ENCODE assay signal across 23 cellular contexts in the genomic region with DNA sequence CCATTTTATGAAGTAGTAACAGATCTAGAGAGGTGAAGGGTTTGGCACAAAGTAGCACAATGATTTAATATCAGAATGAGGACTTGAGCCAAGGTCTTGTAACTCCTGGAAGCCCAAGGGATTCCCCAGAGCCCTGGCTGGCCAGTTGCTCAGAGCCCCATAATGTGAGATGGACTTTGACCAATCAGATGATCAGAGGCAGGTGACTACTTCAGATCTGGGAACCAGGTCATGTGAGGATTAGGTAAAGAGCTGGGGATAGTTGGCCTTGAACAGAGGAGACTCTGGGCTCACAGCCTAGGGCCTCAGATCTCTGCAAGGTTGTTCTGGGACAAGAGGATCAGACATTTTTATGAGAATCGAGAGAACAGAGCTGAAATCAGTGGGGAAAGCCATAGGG. TPM values are rescaled to one million over a fixed set of nuclear protein-coding genes. Genes with fewer than 3 reads are reported as not detected.
DNase-seq lines count a peak whose midpoint lies in the region; ATAC-seq, FAIRE-seq and TF ChIP-seq lines count a peak whose summit lies in the region.
"Had no signal": no experiment of that assay in that cellular context is flagged by ENCODE, and none has a peak within 500 bp of the region (broad histone marks: within the 10 kb centered on the region; RNA-seq: fewer than 3 reads in every experiment).

No MANE protein-coding gene starts in this region.

- TF ChIP-seq POLR2A in breast epithelium (IDR thresholded peaks at IDR 0.05) (no peak), K562 (conservative IDR thresholded peaks at IDR 0.05) (no peak)

- H3K9ac ChIP-seq in mammary epithelial cell (ENCODE audit: insufficient read depth, low read length) (no peak overlapping the region), K562 (ENCODE audit: insufficient read depth in 1 of 2, low read depth in 2 of 2, low read length in 2 of 2) (no peak overlapping the region)
- H3K9ac ChIP-seq: KMS-11 had no signal

- no peaks in the 10 kb centered on the region for H3K27me3 ChIP-seq in mammary epithelial cell (ENCODE audit: insufficient read depth, low read length)
- H3K27me3 ChIP-seq in breast epithelium, result no peaks in the 10 kb centered on the region
- H3K27me3 ChIP-seq in K562 (ENCODE audit: control insufficient read depth in 2 of 2, insufficient read depth in 2 of 2, low read length in 2 of 2), result no peaks in the 10 kb centered on the region
- H3K27me3 ChIP-seq: colonic mucosa had no signal

- H3K79me2 ChIP-seq in mammary epithelial cell (ENCODE audit: insufficient read depth, low read length) (no peaks in the 10 kb centered on the region), K562 (ENCODE audit: control insufficient read depth, insufficient read depth, low read length) (no peaks in the 10 kb centered on the region)

- BruUV-seq in mammary epithelial cell (replicated peaks; lab: Mats Ljungman, UMichigan), result no TSS peak
- no TSS peak for BruUV-seq in K562 (replicated peaks; lab: Mats Ljungman, UMichigan)

- no peaks in the 10 kb centered on the region for H3K27me3 Mint-ChIP-seq in type B pancreatic cell
- H3K27me3 Mint-ChIP-seq: activated naive CD8-positive, alpha-beta T cell; brain had no signal

- no peaks in the 10 kb centered on the region for H3K9me1 ChIP-seq in K562 (ENCODE audit: control insufficient read depth, insufficient read depth, low read length)

- H3K27ac Mint-ChIP-seq in type B pancreatic cell, result peak overlapping the region; percentile 27
- H3K27ac Mint-ChIP-seq: activated naive CD8-positive, alpha-beta T cell; activated T-cell treated with anti-CD3 and anti-CD28 coated beads, Interleukin-2, amount 50 U/mL, for 72 hours; CD14-positive monocyte had no signal

- DNase-seq in mammary epithelial cell (no peak), breast epithelium (ENCODE audit: low spot score in 2 of 2) (no peak), K562 (ENCODE audit: extremely low read depth in 1 of 4, low spot score in 3 of 4) (no peak), mucosa of gallbladder (ENCODE audit: low spot score) (peak; percentile 80), type B pancreatic cell (ENCODE audit: extremely low spot score, unreplicated experiment) (no peak), NCI-H446 (lab: John Stamatoyannopoulos, UW) (no peak)
- DNase-seq: activated T-cell treated with anti-CD3 and anti-CD28 coated beads, Interleukin-2, amount 50 U/mL, for 72 hours; colonic mucosa; DMS79 treated with DMSO at 0.1 percent for 48 hours; hippocampal formation; mesenchymal stem cell; NCI-H2081; NCI-H510A; stimulated activated CD4-positive, alpha-beta T cell treated with anti-CD3 and anti-CD28 coated beads, Interleukin-12 subunit alpha, Interleukin-12 subunit beta, amount 100 ng/mL, for 4 hours had no signal

- no peak for FAIRE-seq in K562 (lab: Jason Lieb, UNC)
- FAIRE-seq: islet of Langerhans had no signal

- no peak for TF ChIP-seq EP300 in K562 (IDR thresholded peaks at IDR 0.05; ENCODE audit: low read length)

- POLR2A ChIA-PET in K562 (lab: Yijun Ruan, JAX), result interaction anchor here (1.5 to 2.0 kb wide), 2 partner anchors 8 to 17 kb away, joined by 5 read pairs; no protein-coding TSS in a partner anchor

- dilution Hi-C loops in mammary epithelial cell (cut with HindIII; ENCODE audit: low sequenced_read_pairs), result loop anchor here (25.0 kb wide), 1 partner anchor 240 kb away; the partner anchor contains the start of genes ORC1 and PRPF38A

- H3K4me3 ChIP-seq in mammary epithelial cell (replicated peaks in 1 of 3; ENCODE audit: insufficient read depth in 1 of 3, low read depth in 2 of 3, low read length in 3 of 3) (no peak overlapping the region), breast epithelium (no peak overlapping the region), K562 (no peak overlapping the region)
- H3K4me3 ChIP-seq: colonic mucosa, thoracic aorta had no signal

- H4K20me1 ChIP-seq in mammary epithelial cell (ENCODE audit: insufficient read depth, low read length) (no peaks in the 10 kb centered on the region), K562 (replicated peaks; ENCODE audit: control insufficient read depth, insufficient read depth, low read length) (no peaks in the 10 kb centered on the region)

- H3K9me3 Mint-ChIP-seq in type B pancreatic cell, result no peaks in the 10 kb centered on the region
- H3K9me3 Mint-ChIP-seq: brain had no signal

- no peaks in the 10 kb centered on the region for H3K4me1 ChIP-seq in mammary epithelial cell (ENCODE audit: insufficient read depth, low read length)
- H3K4me1 ChIP-seq in breast epithelium, result no peaks in the 10 kb centered on the region
- H3K4me1 ChIP-seq in K562 (replicated peaks in 1 of 2; ENCODE audit: control insufficient read depth in 2 of 2, insufficient read depth in 2 of 2, low read length in 2 of 2), result no peaks in the 10 kb centered on the region
- H3K4me1 ChIP-seq: colonic mucosa had no signal

- no peaks in the 10 kb centered on the region for H3K4me1 Mint-ChIP-seq in type B pancreatic cell (ENCODE audit: unreplicated experiment)
- H3K4me1 Mint-ChIP-seq: brain had no signal

- H3K36me3 Mint-ChIP-seq in type B pancreatic cell, result no peaks in the 10 kb centered on the region
- H3K36me3 Mint-ChIP-seq: brain, CD14-positive monocyte had no signal

- no peak for TF ChIP-seq CTCF in mammary epithelial cell (conservative IDR thresholded peaks at IDR 0.05 in 1 of 2, IDR thresholded peaks at IDR 0.05 in 1 of 2; ENCODE audit: extremely low read depth in 1 of 2, insufficient read depth in 1 of 2, low read depth in 1 of 2, low read length in 2 of 2)
- no peak for TF ChIP-seq CTCF in breast epithelium (IDR thresholded peaks at IDR 0.05)
- no peak for TF ChIP-seq CTCF in K562 (IDR thresholded peaks at IDR 0.05 in 2 of 3, conservative IDR thresholded peaks at IDR 0.05 in 1 of 3; ENCODE audit: insufficient read depth in 2 of 3, low read depth in 1 of 3, low read length in 3 of 3)
- no peak for TF ChIP-seq CTCF in type B pancreatic cell (conservative IDR thresholded peaks at IDR 0.05)

- no peak overlapping the region for H3K4me3 Mint-ChIP-seq in type B pancreatic cell
- H3K4me3 Mint-ChIP-seq: activated naive CD8-positive, alpha-beta T cell; activated T-cell treated with anti-CD3 and anti-CD28 coated beads, Interleukin-2, amount 50 U/mL, for 72 hours; brain; CD14-positive monocyte had no signal

- H2AFZ ChIP-seq in mammary epithelial cell (ENCODE audit: low read depth, low read length) (peak overlapping the region; percentile 20), K562 (ENCODE audit: low read depth, low read length) (peak overlapping the region; percentile 43)

- in situ Hi-C loops in mammary epithelial cell (cut with MboI; ENCODE audit: low sequenced_read_pairs in 2 of 2), result no loop called here
- in situ Hi-C loops in K562 (cut with MboI), result no loop called here

- WGBS in mammary epithelial cell (ENCODE audit: low coverage, missing lambda C conversion rate), result 83% methylated on average over 1 of the region's 1 CpG
- WGBS in K562 (ENCODE audit: insufficient coverage, low coverage, missing lambda C conversion rate), result 17% methylated on average over 1 of the region's 1 CpG

- TF ChIP-seq RAD21 in K562 (CRISPR knock-in tag; conservative IDR thresholded peaks at IDR 0.05 in 1 of 2, IDR thresholded peaks at IDR 0.05 in 1 of 2), result no peak

- H3K36me3 ChIP-seq in mammary epithelial cell (ENCODE audit: insufficient read depth, low read length) (no peaks in the 10 kb centered on the region), breast epithelium (no peaks in the 10 kb centered on the region), K562 (ENCODE audit: control insufficient read depth, insufficient read depth, low read length) (no peaks in the 10 kb centered on the region)
- H3K36me3 ChIP-seq: colonic mucosa, thoracic aorta had no signal

- H3K27ac ChIP-seq in mammary epithelial cell (ENCODE audit: insufficient read depth, low read depth, low read length) (no peak overlapping the region), breast epithelium (no peak overlapping the region), K562 (ENCODE audit: extremely low read depth, low read depth, low read length) (no peak overlapping the region)
- H3K27ac ChIP-seq: colonic mucosa, KMS-11, thoracic aorta had no signal

- no peak; the same call in 2 of the 3 replicates for ATAC-seq in K562
- ATAC-seq in HG02798 (IDR thresholded peaks at IDR 0.05; ENCODE audit: poor library complexity, unreplicated experiment), result no peak
- no peak for ATAC-seq in HG03432 (IDR thresholded peaks at IDR 0.05; ENCODE audit: unreplicated experiment)
- ATAC-seq: activated T-cell treated with anti-CD3 and anti-CD28 coated beads, Interleukin-2, amount 50 U/mL, for 72 hours had no signal

- no peak overlapping the region for H3K4me2 ChIP-seq in mammary epithelial cell (ENCODE audit: insufficient read depth, low read depth, low read length)
- H3K4me2 ChIP-seq in K562 (ENCODE audit: insufficient read depth, low read length), result no peak overlapping the region
- H3K4me2 ChIP-seq: KMS-11 had no signal

- intact Hi-C loops in mammary epithelial cell (cut with micrococcal nuclease), result no loop called here
- intact Hi-C loops in breast epithelium (cut with DNase I; ENCODE audit: low total_unique reads), result no loop called here
- intact Hi-C loops in K562 (cut with micrococcal nuclease), result no loop called here

- CTCF ChIA-PET in mammary epithelial cell (lab: Charles Lee; ENCODE audit: low non-redundant PET), result no interaction called here
- CTCF ChIA-PET in K562 (lab: Yijun Ruan, JAX; ENCODE audit: low intra/inter-chr PET ratio), result no interaction called here

- H3K9me3 ChIP-seq in mammary epithelial cell (replicated peaks; ENCODE audit: insufficient read depth, low read length) (no peaks in the 10 kb centered on the region), breast epithelium (no peaks in the 10 kb centered on the region), K562 (replicated peaks; ENCODE audit: control insufficient read depth, insufficient read depth, low read depth, low read length) (no peaks in the 10 kb centered on the region)
- H3K9me3 ChIP-seq: colonic mucosa, thoracic aorta had no signal

RNA-seq across cellular contexts. Expression of gene SHISAL2A, which starts 18.9 kb away (rescaled TPM):
- total RNA-seq in mammary epithelial cell (under 1 TPM; under 0.01 to 0.31 TPM), breast epithelium (under 1 TPM in 1 of 3 donors, not detected in 2; 0.15 TPM), K562 (2014; rRNA removed) (not detected in 2 replicates), K562 (2014; rRNA removed; fragmentation: Illumina TruSeq; extraction: Trizol) (not detected in 2 replicates), K562 (2015; rRNA removed; fragmentation: Illumina TruSeq; extraction: Trizol) (not detected in 2 replicates), K562 (2021) (0.11 TPM in 1 of 2 replicates, not detected in the other), mucosa of gallbladder (3.2 TPM), type B pancreatic cell (ENCODE audit: low replicate concordance) (not detected in 2 replicates)
- polyA plus RNA-seq in mammary epithelial cell (not detected), K562 (2011; rRNA removed) (not detected in 2 replicates), K562 (2014; fragmentation: Illumina TruSeq; extraction: Trizol) (not detected in 2 replicates), K562 (2014; fragmentation: Nextera tagmentation; extraction: Ambion mirVana) (not detected), K562 (2014; rRNA removed) (not detected in 2 replicates)
- not detected for polyA minus RNA-seq in mammary epithelial cell
- not detected in 2 replicates for total RNA-seq in K562 (2011; cell fraction: chromatin; rRNA removed; ENCODE audit: low replicate concordance)
- not detected in 2 replicates for total RNA-seq in K562 (2011; cell fraction: nucleolus; rRNA removed)
- not detected in 2 replicates for total RNA-seq in K562 (2011; cell fraction: nucleoplasm; rRNA removed)
- polyA plus RNA-seq in K562 (2011; cell fraction: cytosol; rRNA removed), result not detected in 2 replicates
- not detected in 2 replicates for polyA plus RNA-seq in K562 (2011; cell fraction: nucleus; rRNA removed)
- polyA plus RNA-seq in K562 (2012), result not detected in 2 replicates
- polyA minus RNA-seq in K562 (2011; rRNA and poly(A)+ RNA removed), result not detected in 2 replicates
- polyA minus RNA-seq in K562 (2011; cell fraction: cytosol; rRNA and poly(A)+ RNA removed), result not detected in 2 replicates
- not detected in 2 replicates for polyA minus RNA-seq in K562 (2011; cell fraction: nucleus; rRNA and poly(A)+ RNA removed)
- polyA plus RNA-seq: neural cell had no signal

RNA-seq across cellular contexts. Expression of gene COA7, which starts 46.2 kb away (rescaled TPM):
- total RNA-seq in mammary epithelial cell (10 to 100 TPM; 13.8 to 33.0 TPM), breast epithelium (10 to 100 TPM in 1 of 3 donors, 1 to 10 TPM in 2; 7.4 to 12.8 (median 9.8) TPM), K562 (2014; rRNA removed) (19.4 and 22.9 TPM in 2 replicates), K562 (2014; rRNA removed; fragmentation: Illumina TruSeq; extraction: Trizol) (48.8 and 50.2 TPM in 2 replicates), K562 (2015; rRNA removed; fragmentation: Illumina TruSeq; extraction: Trizol) (50.6 and 53.9 TPM in 2 replicates), K562 (2021) (59.3 and 61.3 TPM in 2 replicates), mucosa of gallbladder (13.7 TPM), type B pancreatic cell (ENCODE audit: low replicate concordance) (25.1 and 27.9 TPM in 2 replicates)
- polyA plus RNA-seq in mammary epithelial cell (21.6 TPM), K562 (2011; rRNA removed) (42.7 and 51.0 TPM in 2 replicates), K562 (2014; fragmentation: Illumina TruSeq; extraction: Trizol) (37.3 and 45.9 TPM in 2 replicates), K562 (2014; fragmentation: Nextera tagmentation; extraction: Ambion mirVana) (10 to 100 TPM; 59.6 to 82.8 TPM), K562 (2014; rRNA removed) (34.2 and 43.7 TPM in 2 replicates)
- 32.1 TPM for polyA minus RNA-seq in mammary epithelial cell
- total RNA-seq in K562 (2011; cell fraction: chromatin; rRNA removed; ENCODE audit: low replicate concordance), result 16.7 and 21.2 TPM in 2 replicates
- 11.3 and 11.4 TPM in 2 replicates for total RNA-seq in K562 (2011; cell fraction: nucleolus; rRNA removed)
- total RNA-seq in K562 (2011; cell fraction: nucleoplasm; rRNA removed), result 16.6 and 20.1 TPM in 2 replicates
- 36.2 and 36.6 TPM in 2 replicates for polyA plus RNA-seq in K562 (2011; cell fraction: cytosol; rRNA removed)
- 10.2 and 11.7 TPM in 2 replicates for polyA plus RNA-seq in K562 (2011; cell fraction: nucleus; rRNA removed)
- 34.6 and 49.3 TPM in 2 replicates for polyA plus RNA-seq in K562 (2012)
- polyA minus RNA-seq in K562 (2011; rRNA and poly(A)+ RNA removed), result 41.9 and 45.6 TPM in 2 replicates
- polyA minus RNA-seq in K562 (2011; cell fraction: cytosol; rRNA and poly(A)+ RNA removed), result 13.6 and 15.3 TPM in 2 replicates
- 3.8 and 6.0 TPM in 2 replicates for polyA minus RNA-seq in K562 (2011; cell fraction: nucleus; rRNA and poly(A)+ RNA removed)

RNA-seq across cellular contexts. Expression of gene GPX7, which starts 49.7 kb away (rescaled TPM):
- total RNA-seq in mammary epithelial cell (10 to 100 TPM in 1 of 2 donors, 1 to 10 TPM in 1; 1.5 to 23.5 TPM), breast epithelium (10 to 100 TPM; 17.8 to 24.7 (median 20.3) TPM), K562 (2014; rRNA removed) (not detected in 2 replicates), K562 (2014; rRNA removed; fragmentation: Illumina TruSeq; extraction: Trizol) (not detected in 2 replicates), K562 (2015; rRNA removed; fragmentation: Illumina TruSeq; extraction: Trizol) (not detected in 2 replicates), K562 (2021) (not detected in 2 replicates), mucosa of gallbladder (8.6 TPM), type B pancreatic cell (ENCODE audit: low replicate concordance) (20.4 and 35.4 TPM in 2 replicates)
- polyA plus RNA-seq in mammary epithelial cell (1.9 TPM), K562 (2011; rRNA removed) (0.07 TPM in 1 of 2 replicates, not detected in the other), K562 (2014; fragmentation: Illumina TruSeq; extraction: Trizol) (not detected in 2 replicates), K562 (2014; fragmentation: Nextera tagmentation; extraction: Ambion mirVana) (under 1 TPM in 1 of 2 experiments, not detected in 1; 0.08 TPM), K562 (2014; rRNA removed) (not detected in 2 replicates)
- 0.78 TPM for polyA minus RNA-seq in mammary epithelial cell
- total RNA-seq in K562 (2011; cell fraction: chromatin; rRNA removed; ENCODE audit: low replicate concordance), result not detected in 2 replicates
- not detected in 2 replicates for total RNA-seq in K562 (2011; cell fraction: nucleolus; rRNA removed)
- total RNA-seq in K562 (2011; cell fraction: nucleoplasm; rRNA removed), result not detected in 2 replicates
- polyA plus RNA-seq in K562 (2011; cell fraction: cytosol; rRNA removed), result 0.13 TPM in 1 of 2 replicates, not detected in the other
- 0.13 TPM in 1 of 2 replicates, not detected in the other for polyA plus RNA-seq in K562 (2011; cell fraction: nucleus; rRNA removed)
- polyA plus RNA-seq in K562 (2012), result not detected in 2 replicates
- not detected in 2 replicates for polyA minus RNA-seq in K562 (2011; rRNA and poly(A)+ RNA removed)
- not detected in 2 replicates for polyA minus RNA-seq in K562 (2011; cell fraction: cytosol; rRNA and poly(A)+ RNA removed)
- not detected in 2 replicates for polyA minus RNA-seq in K562 (2011; cell fraction: nucleus; rRNA and poly(A)+ RNA removed)
